ENCODE assay signal across 8 cellular contexts in the genomic region with DNA sequence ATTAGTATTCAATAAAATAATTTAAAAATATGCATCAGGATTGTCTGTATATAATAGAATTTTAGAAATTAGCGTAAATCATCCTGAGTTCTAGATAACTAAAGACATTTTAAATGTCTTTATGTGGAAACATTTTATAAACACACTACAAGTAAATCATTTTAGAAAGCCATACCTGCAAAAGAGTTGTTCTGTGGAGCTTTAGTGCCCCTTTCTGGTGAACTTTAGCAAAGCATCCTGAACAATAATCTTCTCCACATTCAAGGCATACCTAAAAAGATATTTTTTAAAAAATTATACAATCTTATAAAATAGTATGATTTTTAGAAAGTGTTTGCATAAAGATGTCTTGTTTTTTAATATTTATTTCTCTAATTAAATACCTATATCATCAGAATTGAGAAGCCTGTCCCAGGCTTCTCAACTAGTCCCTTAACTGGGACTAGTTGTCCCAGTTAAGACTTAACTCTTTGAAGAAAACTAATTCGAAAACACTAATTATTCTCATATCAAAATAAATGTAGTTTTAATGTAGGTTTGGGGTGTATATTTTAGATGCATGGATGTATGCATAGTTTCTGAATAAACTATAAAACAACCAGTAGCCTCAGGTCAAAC.
DNase-seq lines count a peak whose midpoint lies in the region; ATAC-seq, FAIRE-seq and TF ChIP-seq lines count a peak whose summit lies in the region.

No MANE protein-coding gene starts in this region.

- FAIRE-seq in GM19239 (lab: Jason Lieb, UNC): no peak

- H3K4me3 ChIP-seq in WERI-Rb-1 (ENCODE audit: low read depth, low read length): no peak overlapping the region

- H3K9me3 ChIP-seq in WERI-Rb-1 (ENCODE audit: severe bottlenecking): no peaks in the 10 kb centered on the region

- no peaks in the 10 kb centered on the region for H3K27me3 ChIP-seq in WERI-Rb-1 (ENCODE audit: insufficient read depth, low read depth, severe bottlenecking)

- no peak overlapping the region for H3K27ac ChIP-seq in WERI-Rb-1

- H3K36me3 ChIP-seq in WERI-Rb-1: no peaks in the 10 kb centered on the region

- TF ChIP-seq CTCF in GM12874 (IDR thresholded peaks at IDR 0.05; ENCODE audit: insufficient read depth, low read depth, low read length) (peak; percentile 14; the same call in 1 of the 2 replicates), WERI-Rb-1 (IDR thresholded peaks at IDR 0.05; ENCODE audit: low read depth, low read length) (peak; percentile 31)

- DNase-seq in LoVo (ENCODE audit: low spot score): peak; percentile 23
- peak; percentile 9 for DNase-seq in WERI-Rb-1
- peak; percentile 33 for DNase-seq in medulla oblongata (ENCODE audit: extremely low spot score)
- no peak for DNase-seq in activated CD4-positive, alpha-beta T cell treated with anti-CD3 and anti-CD28 coated beads for 1 hour
- no peak for DNase-seq in NCI-H1048 (lab: John Stamatoyannopoulos, UW)
- DNase-seq in GM19239 (ENCODE audit: insufficient read length, low spot score): no peak

- ATAC-seq in GM21390 (IDR thresholded peaks at IDR 0.05; ENCODE audit: unreplicated experiment): no peak

Comparison
In these comparisons a context has a peak if more than half of its experiments do, and no peak if none do; other contexts are left out.
1. DNase-seq: peak in LoVo (single experiment), WERI-Rb-1 (single experiment) and medulla oblongata (single experiment); none in activated CD4-positive, alpha-beta T cell treated with anti-CD3 and anti-CD28 coated beads for 1 hour (single experiment), NCI-H1048 (single experiment) and GM19239 (single experiment).